8 cellular contexts compared by ENCODE assay signal in genomic region chr17:41777579-41778188, GRCh38. TPM values are rescaled to one million over a fixed set of nuclear protein-coding genes. Genes with fewer than 3 reads are reported as not detected.
DNase-seq lines count a peak whose midpoint lies in the region; ATAC-seq lines count a peak whose summit lies in the region.

No MANE protein-coding gene starts in this region.

- peak overlapping the region in 1 of 2 experiments; percentile 94 for H3K18ac ChIP-seq in mesenchymal stem cell (ENCODE audit: low read depth in 1 of 2, low read length in 2 of 2)

- DNase-seq in DMS153 (lab: John Stamatoyannopoulos, UW) (peak; percentile 88), NCI-H460 (ENCODE audit: extremely low read depth, low read depth) (peak; percentile 86), mesenchymal stem cell (peak; percentile 92), RKO (ENCODE audit: low spot score) (no peak)
- no peak for DNase-seq in activated CD8-positive, alpha-beta T cell treated with anti-CD3 and anti-CD28 coated beads, Interleukin-2, amount 10 ng/mL, durations not matched to agents 7 days and 5 days

- peaks cover 2% of the 10 kb centered on the region for H3K79me1 ChIP-seq in mesenchymal stem cell (replicated peaks; ENCODE audit: low read length, poor library complexity, severe bottlenecking)

- H2BK5ac ChIP-seq in mesenchymal stem cell (ENCODE audit: low read depth, low read length, poor library complexity, severe bottlenecking), result peak overlapping the region; percentile 94

- H3K23ac ChIP-seq in mesenchymal stem cell (ENCODE audit: low read length in 2 of 2), result no peak overlapping the region

- H3K27ac Mint-ChIP-seq in activated CD8-positive, alpha-beta T cell treated with anti-CD3 and anti-CD28 coated beads, Interleukin-2, amount 10 ng/mL, durations not matched to agents 7 days and 5 days, result no peak overlapping the region

- H3K4me3 ChIP-seq in duodenal mucosa (ENCODE audit: low read depth in 1 of 2, low read length in 2 of 2) (peak overlapping the region in 1 of 2 donors; percentile 40), mesenchymal stem cell (ENCODE audit: insufficient read depth in 1 of 2, low read depth in 1 of 2, low read length in 2 of 2) (no peak overlapping the region)

- H2BK15ac ChIP-seq in mesenchymal stem cell (ENCODE audit: low read depth, poor library complexity, severe bottlenecking), result peak overlapping the region; percentile 76

- CTCF ChIA-PET in activated CD8-positive, alpha-beta T cell treated with anti-CD3 and anti-CD28 coated beads, Interleukin-2, amount 10 ng/mL, durations not matched to agents 7 days and 5 days (lab: Charles Lee), result interaction anchor here (0.8 to 1.5 kb wide), 3 partner anchors 9 to 40 kb away, joined by 3 to 5 read pairs (median 3); partner anchors contain the start of gene JUP

- H4K91ac ChIP-seq in mesenchymal stem cell (ENCODE audit: low read length), result peak overlapping the region; percentile 2

- no peak overlapping the region for H2AFZ ChIP-seq in mesenchymal stem cell (ENCODE audit: low read depth, low read length)

- H3K36me3 ChIP-seq in duodenal mucosa (ENCODE audit: control insufficient read depth in 1 of 2, insufficient read depth in 2 of 2, low read length in 2 of 2), result peaks cover 0 to 5% of the 10 kb centered on the region in 2 donors
- H3K36me3 ChIP-seq in mesenchymal stem cell (ENCODE audit: control insufficient read depth in 1 of 2, insufficient read depth in 2 of 2, low read depth in 1 of 2, low read length in 2 of 2), result peaks cover 0 to 57% of the 10 kb centered on the region in 2 experiments

- 34% methylated on average over 11 of the region's 12 CpGs for WGBS in mesenchymal stem cell

- H3K9ac ChIP-seq in duodenal mucosa (ENCODE audit: low read depth in 1 of 2, low read length in 2 of 2) (peak overlapping the region; percentile 51 to 60), mesenchymal stem cell (ENCODE audit: low read length) (peak overlapping the region; percentile 68)

- H3K4me1 ChIP-seq in duodenal mucosa (ENCODE audit: control insufficient read depth in 1 of 2, insufficient read depth in 2 of 2, low read length in 2 of 2), result peaks cover 58 to 71% of the 10 kb centered on the region in 2 donors
- H3K4me1 ChIP-seq in mesenchymal stem cell (ENCODE audit: control insufficient read depth, insufficient read depth, low read depth, low read length), result peaks cover 71% of the 10 kb centered on the region

- H3K9me3 ChIP-seq in duodenal mucosa (ENCODE audit: control insufficient read depth in 1 of 2, low read length in 2 of 2) (no peaks in the 10 kb centered on the region), mesenchymal stem cell (ENCODE audit: control insufficient read depth, low read length) (no peaks in the 10 kb centered on the region)

- no peaks in the 10 kb centered on the region for H3K27me3 ChIP-seq in duodenal mucosa (ENCODE audit: control insufficient read depth in 1 of 2, insufficient read depth in 2 of 2, low read length in 2 of 2)
- H3K27me3 ChIP-seq in mesenchymal stem cell (ENCODE audit: control insufficient read depth in 1 of 2, insufficient read depth in 1 of 2, low read length in 2 of 2), result peaks cover 0 to 7% of the 10 kb centered on the region in 2 experiments

- no peak overlapping the region for H3K4me3 Mint-ChIP-seq in activated CD8-positive, alpha-beta T cell treated with anti-CD3 and anti-CD28 coated beads, Interleukin-2, amount 10 ng/mL, durations not matched to agents 7 days and 5 days

- no peaks in the 10 kb centered on the region for H3K4me1 Mint-ChIP-seq in activated CD8-positive, alpha-beta T cell treated with anti-CD3 and anti-CD28 coated beads, Interleukin-2, amount 10 ng/mL, durations not matched to agents 7 days and 5 days (ENCODE audit: low read depth)

- H2BK120ac ChIP-seq in mesenchymal stem cell (ENCODE audit: low read depth, low read length), result peak overlapping the region; percentile 64

- no peaks in the 10 kb centered on the region for H3K9me3 Mint-ChIP-seq in activated CD8-positive, alpha-beta T cell treated with anti-CD3 and anti-CD28 coated beads, Interleukin-2, amount 10 ng/mL, durations not matched to agents 7 days and 5 days (ENCODE audit: insufficient read depth)

- no peaks in the 10 kb centered on the region for H3K27me3 Mint-ChIP-seq in activated CD8-positive, alpha-beta T cell treated with anti-CD3 and anti-CD28 coated beads, Interleukin-2, amount 10 ng/mL, durations not matched to agents 7 days and 5 days (ENCODE audit: low read depth)

- peak overlapping the region; percentile 83 for H3K27ac ChIP-seq in duodenal mucosa (ENCODE audit: low read depth, low read length)
- H3K27ac ChIP-seq in mesenchymal stem cell (ENCODE audit: low read length, poor library complexity, severe bottlenecking), result peak overlapping the region; percentile 95

- peak overlapping the region; percentile 97 for H2AK5ac ChIP-seq in mesenchymal stem cell (ENCODE audit: low read length, severe bottlenecking)

- peak overlapping the region; percentile 0 for H4K8ac ChIP-seq in mesenchymal stem cell (ENCODE audit: low read length)

- H3K36me3 Mint-ChIP-seq in activated CD8-positive, alpha-beta T cell treated with anti-CD3 and anti-CD28 coated beads, Interleukin-2, amount 10 ng/mL, durations not matched to agents 7 days and 5 days (ENCODE audit: low read depth), result no peaks in the 10 kb centered on the region

- POLR2A ChIA-PET in activated CD8-positive, alpha-beta T cell treated with anti-CD3 and anti-CD28 coated beads, Interleukin-2, amount 10 ng/mL, durations not matched to agents 7 days and 5 days (lab: Charles Lee), result no interaction called here

- H3K14ac ChIP-seq in mesenchymal stem cell (ENCODE audit: low read length in 2 of 2), result no peak overlapping the region

- peak overlapping the region in 1 of 2 experiments; percentile 98 for H3K4ac ChIP-seq in mesenchymal stem cell (ENCODE audit: low read depth in 1 of 2, low read length in 2 of 2)

- ATAC-seq in activated CD8-positive, alpha-beta T cell treated with anti-CD3 and anti-CD28 coated beads, Interleukin-2, amount 10 ng/mL, durations not matched to agents 7 days and 5 days, result no peak
- ATAC-seq in HG03571 (IDR thresholded peaks at IDR 0.05; ENCODE audit: unreplicated experiment), result no peak
- ATAC-seq in HG02970 (IDR thresholded peaks at IDR 0.05; ENCODE audit: low FRiP score, unreplicated experiment), result no peak

- peak overlapping the region in 1 of 2 experiments; percentile 89 for H2BK12ac ChIP-seq in mesenchymal stem cell (ENCODE audit: low read length in 2 of 2)

- H3K4me2 ChIP-seq in mesenchymal stem cell (ENCODE audit: low read length, poor library complexity, severe bottlenecking), result peak overlapping the region; percentile 66

RNA-seq across cellular contexts. Expression of gene JUP, which starts 8.8 kb away (rescaled TPM):
- total RNA-seq in NCI-H460 (2014; rRNA removed; shearing (Covaris generic)), result 142 and 158 TPM in 2 replicates
- polyA plus RNA-seq in NCI-H460 (2014; cell fraction: nucleus; rRNA removed), result 111 and 120 TPM in 2 replicates
- 146 TPM for polyA plus RNA-seq in mesenchymal stem cell (2013, experiment 1 of 2)
- 140 TPM for polyA plus RNA-seq in mesenchymal stem cell (2013, experiment 2 of 2)
- total RNA-seq in activated CD8-positive, alpha-beta T cell treated with anti-CD3 and anti-CD28 coated beads, Interleukin-2, amount 10 ng/mL, durations not matched to agents 7 days and 5 days, result 1 to 10 TPM; 5.2 to 6.0 TPM

RNA-seq across cellular contexts. Expression of gene P3H4, which starts 34.1 kb away (rescaled TPM):
- total RNA-seq in NCI-H460 (2014; rRNA removed; shearing (Covaris generic)), result 42.9 and 47.7 TPM in 2 replicates
- 72.6 and 110 TPM in 2 replicates for polyA plus RNA-seq in NCI-H460 (2014; cell fraction: nucleus; rRNA removed)
- polyA plus RNA-seq in mesenchymal stem cell (2013, experiment 1 of 2), result 63.6 TPM
- polyA plus RNA-seq in mesenchymal stem cell (2013, experiment 2 of 2), result 62.2 TPM
- 1 to 10 TPM; 2.7 to 3.5 TPM for total RNA-seq in activated CD8-positive, alpha-beta T cell treated with anti-CD3 and anti-CD28 coated beads, Interleukin-2, amount 10 ng/mL, durations not matched to agents 7 days and 5 days

RNA-seq across cellular contexts. Expression of gene FKBP10, which starts 35.1 kb away (rescaled TPM):
- 264 and 267 TPM in 2 replicates for total RNA-seq in NCI-H460 (2014; rRNA removed; shearing (Covaris generic))
- 1,105 and 1,166 TPM in 2 replicates for polyA plus RNA-seq in NCI-H460 (2014; cell fraction: nucleus; rRNA removed)
- 641 TPM for polyA plus RNA-seq in mesenchymal stem cell (2013, experiment 1 of 2)
- 626 TPM for polyA plus RNA-seq in mesenchymal stem cell (2013, experiment 2 of 2)
- not detected for total RNA-seq in activated CD8-positive, alpha-beta T cell treated with anti-CD3 and anti-CD28 coated beads, Interleukin-2, amount 10 ng/mL, durations not matched to agents 7 days and 5 days

RNA-seq across cellular contexts. Expression of gene HAP1, which starts 43.2 kb away (rescaled TPM):
- 0.69 and 0.94 TPM in 2 replicates for total RNA-seq in NCI-H460 (2014; rRNA removed; shearing (Covaris generic))
- 1.7 and 1.8 TPM in 2 replicates for polyA plus RNA-seq in NCI-H460 (2014; cell fraction: nucleus; rRNA removed)
- polyA plus RNA-seq in mesenchymal stem cell (2013, experiment 1 of 2), result 1.6 TPM
- polyA plus RNA-seq in mesenchymal stem cell (2013, experiment 2 of 2), result 1.5 TPM
- total RNA-seq in activated CD8-positive, alpha-beta T cell treated with anti-CD3 and anti-CD28 coated beads, Interleukin-2, amount 10 ng/mL, durations not matched to agents 7 days and 5 days, result under 1 TPM; 0.08 to 0.11 TPM

RNA-seq across cellular contexts. Expression of gene NT5C3B, which starts 58.3 kb away (rescaled TPM):
- total RNA-seq in NCI-H460 (2014; rRNA removed; shearing (Covaris generic)), result 103 and 119 TPM in 2 replicates
- polyA plus RNA-seq in NCI-H460 (2014; cell fraction: nucleus; rRNA removed), result 83.9 and 134 TPM in 2 replicates
- polyA plus RNA-seq in mesenchymal stem cell (2013, experiment 1 of 2), result 50.3 TPM
- polyA plus RNA-seq in mesenchymal stem cell (2013, experiment 2 of 2), result 50.3 TPM
- total RNA-seq in activated CD8-positive, alpha-beta T cell treated with anti-CD3 and anti-CD28 coated beads, Interleukin-2, amount 10 ng/mL, durations not matched to agents 7 days and 5 days, result 10 to 100 TPM; 15.7 to 17.8 TPM

Comparison
In these comparisons a context has a peak if more than half of its experiments do, and no peak if none do; other contexts are left out.
1. DNase-seq: peak in DMS153 (single experiment), NCI-H460 (single experiment) and mesenchymal stem cell (single experiment); none in RKO (single experiment) and activated CD8-positive, alpha-beta T cell treated with anti-CD3 and anti-CD28 coated beads, Interleukin-2, amount 10 ng/mL, durations not matched to agents 7 days and 5 days (single experiment).
2. RNA of gene JUP, which starts 8.8 kb away (total RNA-seq): 142 to 158 TPM in NCI-H460; 5.2 to 6.0 TPM in activated CD8-positive, alpha-beta T cell treated with anti-CD3 and anti-CD28 coated beads, Interleukin-2, amount 10 ng/mL, durations not matched to agents 7 days and 5 days; every median in the first group is over 10 times any median in the second.
3. RNA of gene FKBP10, which starts 35.1 kb away (total RNA-seq): 264 to 267 TPM in NCI-H460; not detected in activated CD8-positive, alpha-beta T cell treated with anti-CD3 and anti-CD28 coated beads, Interleukin-2, amount 10 ng/mL, durations not matched to agents 7 days and 5 days; every median in the first group is over 100 times any median in the second.